Comparison of ENCODE assay signal across 26 cellular contexts in genomic region chr3:10980216-10980799, GRCh38. TPM values are rescaled to one million over a fixed set of nuclear protein-coding genes. Genes with fewer than 3 reads are reported as not detected.
"Had no signal": no experiment of that assay in that cellular context is flagged by ENCODE, and none has a peak within 500 bp of the region (broad histone marks: within the 10 kb centered on the region; RNA-seq: fewer than 3 reads in every experiment).

No MANE protein-coding gene starts in this region.

- DNase-seq: dermis blood vessel endothelial cell; dorsolateral prefrontal cortex; effector CD4-positive, alpha-beta T cell; effector memory CD4-positive, alpha-beta T cell; erythroblast; esophagus squamous epithelium; foreskin fibroblast; foreskin melanocyte; gastrocnemius medialis; glutamatergic neuron; head of caudate nucleus; hypothalamus; immature natural killer cell; islet precursor cell; kidney; kidney glomerular epithelial cell; left colon; left ventricle myocardium inferior; lower lobe of right lung; mesendoderm; midbrain had no signal

- H3K4me1 Mint-ChIP-seq: immature natural killer cell had no signal

- H3K27me3 ChIP-seq: dorsolateral prefrontal cortex, gastrocnemius medialis had no signal

- FAIRE-seq: colon, kidney had no signal

- H3K36me3 Mint-ChIP-seq: immature natural killer cell had no signal

- H3K4me3 ChIP-seq: coronary artery, dorsolateral prefrontal cortex, esophagus squamous epithelium, gastrocnemius medialis, hepatocyte, left ventricle myocardium inferior, lower lobe of right lung had no signal

- H2AFZ ChIP-seq: hepatocyte had no signal

- H3K27ac ChIP-seq: coronary artery, epithelial cell of prostate, esophagus squamous epithelium, gastrocnemius medialis, hepatocyte, left ventricle myocardium inferior, lower lobe of right lung had no signal

- H3K4me3 Mint-ChIP-seq: immature natural killer cell had no signal

- H3K36me3 ChIP-seq: esophagus squamous epithelium, gastrocnemius medialis, left ventricle myocardium inferior, lower lobe of right lung had no signal

- H3K9me3 ChIP-seq: esophagus squamous epithelium, gastrocnemius medialis, left ventricle myocardium inferior, lower lobe of right lung had no signal

- H3K79me2 ChIP-seq: hepatocyte had no signal

- H3K27ac Mint-ChIP-seq: immature natural killer cell had no signal

- H3K9me3 Mint-ChIP-seq: immature natural killer cell had no signal

- H3K4me2 ChIP-seq: hepatocyte had no signal

RNA-seq across cellular contexts. Expression of gene SLC6A1, which starts 12.2 kb away (rescaled TPM):
- total RNA-seq: dermis blood vessel endothelial cell, glomerular endothelial cell had no signal
- polyA plus RNA-seq: immature natural killer cell had no signal
